ENCODE assay signal across 17 cellular contexts in genomic region chr3:153624310-153625030, GRCh38.
DNase-seq lines count a peak whose midpoint lies in the region; ATAC-seq and TF ChIP-seq lines count a peak whose summit lies in the region.
"Had no signal": no experiment of that assay in that cellular context is flagged by ENCODE, and none has a peak within 500 bp of the region (broad histone marks: within the 10 kb centered on the region; RNA-seq: fewer than 3 reads in every experiment).

No MANE protein-coding gene starts in this region.

- peaks cover 2% of the 10 kb centered on the region for H3K9me3 Mint-ChIP-seq in activated CD4-positive, alpha-beta T cell treated with anti-CD3 and anti-CD28 coated beads for 36 hours (ENCODE audit: low read depth)
- H3K9me3 Mint-ChIP-seq in activated naive CD8-positive, alpha-beta T cell treated with anti-CD3 and anti-CD28 coated beads for 36 hours, result peaks cover 11% of the 10 kb centered on the region

- no peak overlapping the region for H3K27ac ChIP-seq in left lung
- H3K27ac ChIP-seq: breast epithelium, KMS-11, left ventricle myocardium inferior, neutrophil had no signal

- POLR2A ChIA-PET in activated CD4-positive, alpha-beta T cell treated with anti-CD3 and anti-CD28 coated beads for 36 hours (lab: Charles Lee), result no interaction called here

- no peaks in the 10 kb centered on the region for H3K9me3 ChIP-seq in left lung
- H3K9me3 ChIP-seq: neutrophil had no signal

- peak overlapping the region; percentile 96 for H3K27ac Mint-ChIP-seq in activated CD4-positive, alpha-beta T cell treated with anti-CD3 and anti-CD28 coated beads for 36 hours
- peak overlapping the region; percentile 93 for H3K27ac Mint-ChIP-seq in activated naive CD8-positive, alpha-beta T cell treated with anti-CD3 and anti-CD28 coated beads for 36 hours

- ATAC-seq in activated CD4-positive, alpha-beta T cell treated with anti-CD3 and anti-CD28 coated beads for 36 hours, result peak; percentile 48
- ATAC-seq in left lung, result no peak
- ATAC-seq: SK-N-SH treated with all-trans-retinoic acid at 6 μM for 48 hours had no signal

- intact Hi-C loops in activated CD4-positive, alpha-beta T cell treated with anti-CD3 and anti-CD28 coated beads for 36 hours (cut with DNase I, micrococcal nuclease), result loop anchor here (1.0 to 10.0 kb wide), 8 partner anchors 72 to 1300 kb away; partner anchors contain the start of genes DHX36 (in 1 of the 2) and RAP2B (in 1 of the 2)
- intact Hi-C loops in left lung (cut with DNase I), result no loop called here

- CTCF ChIA-PET in activated CD4-positive, alpha-beta T cell treated with anti-CD3 and anti-CD28 coated beads for 36 hours (lab: Charles Lee), result interaction anchor here (1.1 to 1.2 kb wide), 2 partner anchors 10 to 461 kb away, joined by 3 to 5 read pairs; no protein-coding TSS in a partner anchor

- H3K36me3 Mint-ChIP-seq in activated CD4-positive, alpha-beta T cell treated with anti-CD3 and anti-CD28 coated beads for 36 hours (ENCODE audit: low read depth), result peaks cover 8% of the 10 kb centered on the region
- H3K36me3 Mint-ChIP-seq in activated naive CD8-positive, alpha-beta T cell treated with anti-CD3 and anti-CD28 coated beads for 36 hours, result peaks cover 15% of the 10 kb centered on the region

- no peaks in the 10 kb centered on the region for H3K36me3 ChIP-seq in left lung
- H3K36me3 ChIP-seq: breast epithelium, heart right ventricle, left ventricle myocardium inferior, neutrophil had no signal

- TF ChIP-seq CTCF in left lung (IDR thresholded peaks at IDR 0.05), result no peak

- H3K4me3 ChIP-seq in left lung, result no peak overlapping the region
- H3K4me3 ChIP-seq: breast epithelium, heart right ventricle, left ventricle myocardium inferior, skin epidermis had no signal

- H3K27me3 Mint-ChIP-seq in activated CD4-positive, alpha-beta T cell treated with anti-CD3 and anti-CD28 coated beads for 36 hours, result no peaks in the 10 kb centered on the region
- H3K27me3 Mint-ChIP-seq in activated naive CD8-positive, alpha-beta T cell treated with anti-CD3 and anti-CD28 coated beads for 36 hours, result no peaks in the 10 kb centered on the region

- peak; percentile 22 for DNase-seq in activated T-cell treated with anti-CD3 and anti-CD28 coated beads, Interleukin-2, amount 50 U/mL, for 1 hour
- DNase-seq in activated T-cell treated with anti-CD3 and anti-CD28 coated beads for 4 hours, result no peak
- peak; percentile 51 for DNase-seq in activated CD4-positive, alpha-beta T cell treated with anti-CD3 and anti-CD28 coated beads for 36 hours
- peak; percentile 16 for DNase-seq in activated naive CD8-positive, alpha-beta T cell treated with anti-CD3 and anti-CD28 coated beads for 36 hours
- DNase-seq in stimulated activated naive CD4-positive, alpha-beta T cell (lab: John Stamatoyannopoulos, UW), result peak in 4 of 6 experiments; percentile 3 to 71 (median 68)
- DNase-seq in GF-D8 (lab: John Stamatoyannopoulos, UW), result no peak
- DNase-seq in NCI-H748 (lab: John Stamatoyannopoulos, UW; ENCODE audit: unreplicated experiment), result no peak
- no peak for DNase-seq in left lung
- DNase-seq: DMS 273 treated with DMSO at 0.1 percent for 48 hours, heart right ventricle, left ventricle myocardium inferior, NCI-H2029 treated with DMSO at 0.1 percent for 48 hours had no signal

- no peaks in the 10 kb centered on the region for H3K27me3 ChIP-seq in left lung
- H3K27me3 ChIP-seq: breast epithelium, heart right ventricle had no signal

- peak overlapping the region; percentile 30 for H3K4me3 Mint-ChIP-seq in activated CD4-positive, alpha-beta T cell treated with anti-CD3 and anti-CD28 coated beads for 36 hours
- no peak overlapping the region for H3K4me3 Mint-ChIP-seq in activated naive CD8-positive, alpha-beta T cell treated with anti-CD3 and anti-CD28 coated beads for 36 hours

- peaks cover 78% of the 10 kb centered on the region for H3K4me1 Mint-ChIP-seq in activated CD4-positive, alpha-beta T cell treated with anti-CD3 and anti-CD28 coated beads for 36 hours
- H3K4me1 Mint-ChIP-seq in activated naive CD8-positive, alpha-beta T cell treated with anti-CD3 and anti-CD28 coated beads for 36 hours, result peaks cover 56% of the 10 kb centered on the region

- H3K4me1 ChIP-seq in left lung, result peaks cover 0 to 25% of the 10 kb centered on the region in 2 donors
- H3K4me1 ChIP-seq: breast epithelium had no signal

Comparison
In these comparisons a context has a peak if more than half of its experiments do, and no peak if none do; other contexts are left out.
1. DNase-seq: peak in activated T-cell treated with anti-CD3 and anti-CD28 coated beads, Interleukin-2, amount 50 U/mL, for 1 hour (single experiment), activated CD4-positive, alpha-beta T cell treated with anti-CD3 and anti-CD28 coated beads for 36 hours (single experiment), activated naive CD8-positive, alpha-beta T cell treated with anti-CD3 and anti-CD28 coated beads for 36 hours (single experiment) and stimulated activated naive CD4-positive, alpha-beta T cell (4 of 6); none in activated T-cell treated with anti-CD3 and anti-CD28 coated beads for 4 hours (single experiment), GF-D8 (single experiment), NCI-H748 (single experiment) and left lung (0 of 2).
2. intact Hi-C loops: an anchor here in activated CD4-positive, alpha-beta T cell treated with anti-CD3 and anti-CD28 coated beads for 36 hours (1.0 to 10.0 kb wide); none called in left lung.